10 cellular contexts compared by ENCODE assay signal in the genomic region with DNA sequence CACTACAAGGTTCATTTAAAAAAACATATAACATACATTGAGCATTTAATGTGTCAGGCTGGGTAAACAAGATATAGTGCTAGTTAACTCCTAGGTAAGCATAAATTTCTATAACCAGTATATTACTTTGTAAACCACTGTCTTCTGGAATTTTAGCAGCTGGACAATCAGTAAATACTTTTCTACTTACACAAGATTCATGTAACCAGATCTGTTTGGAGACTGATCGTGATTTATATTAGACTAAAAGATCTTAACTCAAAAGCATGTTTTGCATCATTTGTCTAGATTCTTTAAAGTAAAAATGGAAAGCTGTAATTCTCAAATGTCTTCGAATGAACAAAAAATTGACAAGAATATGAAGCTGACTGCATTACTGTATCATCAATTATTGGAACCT. TPM values are rescaled to one million over a fixed set of nuclear protein-coding genes. Genes with fewer than 3 reads are reported as not detected.
DNase-seq lines count a peak whose midpoint lies in the region; ATAC-seq, FAIRE-seq and TF ChIP-seq lines count a peak whose summit lies in the region.
"Had no signal": no experiment of that assay in that cellular context is flagged by ENCODE, and none has a peak within 500 bp of the region (broad histone marks: within the 10 kb centered on the region; RNA-seq: fewer than 3 reads in every experiment).

No MANE protein-coding gene starts in this region.

- H3K27ac ChIP-seq in right cardiac atrium (ENCODE audit: low read length) (no peak overlapping the region), heart left ventricle (no peak overlapping the region), K562 (ENCODE audit: extremely low read depth, low read depth, low read length) (no peak overlapping the region), vagina (peak overlapping the region; percentile 41)

- H3K36me3 ChIP-seq in heart left ventricle (no peaks in the 10 kb centered on the region), K562 (ENCODE audit: control insufficient read depth, insufficient read depth, low read length) (no peaks in the 10 kb centered on the region), mucosa of stomach (ENCODE audit: control insufficient read depth, insufficient read depth, low read length) (no peaks in the 10 kb centered on the region), vagina (no peaks in the 10 kb centered on the region)
- H3K36me3 ChIP-seq: HAP-1 had no signal

- CTCF ChIA-PET in K562 (lab: Yijun Ruan, JAX; ENCODE audit: low intra/inter-chr PET ratio): no interaction called here

- no peaks in the 10 kb centered on the region for H3K27me3 ChIP-seq in right cardiac atrium (ENCODE audit: control insufficient read depth, insufficient read depth)
- H3K27me3 ChIP-seq in heart left ventricle: peaks cover 0 to 8% (median 0%) of the 10 kb centered on the region in 9 donors
- H3K27me3 ChIP-seq in K562 (ENCODE audit: control insufficient read depth in 2 of 2, insufficient read depth in 2 of 2, low read length in 2 of 2): no peaks in the 10 kb centered on the region; a peak in 1 of 5 replicates
- peaks cover 21% of the 10 kb centered on the region for H3K27me3 ChIP-seq in mucosa of stomach (ENCODE audit: control insufficient read depth, insufficient read depth, low read length)
- no peaks in the 10 kb centered on the region for H3K27me3 ChIP-seq in vagina

- DNase-seq in right cardiac atrium (no peak), heart left ventricle (no peak), K562 (ENCODE audit: extremely low read depth in 1 of 4, low spot score in 3 of 4) (no peak), vagina (ENCODE audit: extremely low spot score in 2 of 2) (no peak)
- DNase-seq: activated T-cell treated with anti-CD3 and anti-CD28 coated beads for 4 hours had no signal

- H3K79me2 ChIP-seq in K562 (ENCODE audit: control insufficient read depth, insufficient read depth, low read length): peaks cover 39% of the 10 kb centered on the region

- no TSS peak for BruUV-seq in K562 (replicated peaks; lab: Mats Ljungman, UMichigan)

- no peaks in the 10 kb centered on the region for H3K9me1 ChIP-seq in K562 (ENCODE audit: control insufficient read depth, insufficient read depth, low read length)

- TF ChIP-seq EP300 in K562 (IDR thresholded peaks at IDR 0.05; ENCODE audit: low read length): no peak

- 81% methylated on average over 2 of the region's 2 CpGs for whole genome bisulfite sequencing in right cardiac atrium
- WGBS in heart left ventricle, 4 donors: 85 to 91% (median 90%) methylated on average over 2 of the region's 2 CpGs
- 51% methylated on average over 2 of the region's 2 CpGs for WGBS in K562 (ENCODE audit: insufficient coverage, low coverage, missing lambda C conversion rate)

- in situ Hi-C loops in K562 (cut with MboI): no loop called here

- TF ChIP-seq CTCF in heart left ventricle (IDR thresholded peaks at IDR 0.05) (no peak), K562 (IDR thresholded peaks at IDR 0.05 in 2 of 3, conservative IDR thresholded peaks at IDR 0.05 in 1 of 3; ENCODE audit: insufficient read depth in 2 of 3, low read depth in 1 of 3, low read length in 3 of 3) (no peak), vagina (IDR thresholded peaks at IDR 0.05) (no peak)

- ATAC-seq in right cardiac atrium (no peak), heart left ventricle (no peak), K562 (no peak), HG03175 (IDR thresholded peaks at IDR 0.05; ENCODE audit: unreplicated experiment) (no peak), GM19452 (IDR thresholded peaks at IDR 0.05; ENCODE audit: unreplicated experiment) (no peak), HG02642 (IDR thresholded peaks at IDR 0.05; ENCODE audit: poor library complexity, unreplicated experiment) (no peak)

- H3K4me3 ChIP-seq in right cardiac atrium (ENCODE audit: low read length): peak overlapping the region; percentile 70
- H3K4me3 ChIP-seq in heart left ventricle: peak overlapping the region in 5 of 12 donors; percentile 74 to 95 (median 81)
- no peak overlapping the region for H3K4me3 ChIP-seq in K562
- peak overlapping the region; percentile 90 for H3K4me3 ChIP-seq in mucosa of stomach (ENCODE audit: low read length)
- peak overlapping the region in 1 of 2 donors; percentile 76 for H3K4me3 ChIP-seq in vagina

- no peak for TF ChIP-seq POLR2A in heart left ventricle (IDR thresholded peaks at IDR 0.05)
- no peak for TF ChIP-seq POLR2A in K562 (conservative IDR thresholded peaks at IDR 0.05)
- TF ChIP-seq POLR2A in vagina (IDR thresholded peaks at IDR 0.05): no peak

- POLR2A ChIA-PET in K562 (lab: Yijun Ruan, JAX): interaction anchor here (0.6 to 1.4 kb wide), 3 partner anchors 10 to 813 kb away, joined by 3 to 5 read pairs (median 4); no protein-coding TSS in a partner anchor

- no peaks in the 10 kb centered on the region for H3K4me1 ChIP-seq in right cardiac atrium (ENCODE audit: control insufficient read depth, insufficient read depth, low read length)
- H3K4me1 ChIP-seq in heart left ventricle: peaks cover 0 to 13% (median 8%) of the 10 kb centered on the region in 12 donors
- peaks cover 0 to 20% of the 10 kb centered on the region in 2 experiments; a peak in 2 of 5 replicates for H3K4me1 ChIP-seq in K562 (replicated peaks in 1 of 2; ENCODE audit: control insufficient read depth in 2 of 2, insufficient read depth in 2 of 2, low read length in 2 of 2)
- peaks cover 7% of the 10 kb centered on the region for H3K4me1 ChIP-seq in mucosa of stomach (ENCODE audit: control insufficient read depth, insufficient read depth, low read length)
- peaks cover 10% of the 10 kb centered on the region for H3K4me1 ChIP-seq in vagina

- no peak for FAIRE-seq in K562 (lab: Jason Lieb, UNC)

- H4K20me1 ChIP-seq in K562 (replicated peaks; ENCODE audit: control insufficient read depth, insufficient read depth, low read length): no peaks in the 10 kb centered on the region

- intact Hi-C loops in right cardiac atrium (cut with DNase I) (no loop called here), heart left ventricle (cut with DNase I) (no loop called here), K562 (cut with micrococcal nuclease) (loop anchor here (2.0 kb wide), 1 partner anchor 14 kb away; a partner anchor contains a TSS), vagina (cut with DNase I) (no loop called here)

- no peak overlapping the region for H3K4me2 ChIP-seq in K562 (ENCODE audit: insufficient read depth, low read length)

- H3K9me3 ChIP-seq in right cardiac atrium (ENCODE audit: control insufficient read depth, low read length): no peaks in the 10 kb centered on the region
- no peaks in the 10 kb centered on the region for H3K9me3 ChIP-seq in heart left ventricle
- no peaks in the 10 kb centered on the region for H3K9me3 ChIP-seq in K562 (replicated peaks; ENCODE audit: control insufficient read depth, insufficient read depth, low read depth, low read length)
- no peaks in the 10 kb centered on the region for H3K9me3 ChIP-seq in mucosa of stomach (ENCODE audit: control insufficient read depth, low read length)
- H3K9me3 ChIP-seq in vagina: no peaks in the 10 kb centered on the region
- H3K9me3 ChIP-seq: HAP-1 had no signal

- no peak for TF ChIP-seq RAD21 in K562 (CRISPR knock-in tag; conservative IDR thresholded peaks at IDR 0.05 in 1 of 2, IDR thresholded peaks at IDR 0.05 in 1 of 2)

- H3K9ac ChIP-seq in K562 (ENCODE audit: insufficient read depth in 1 of 2, low read depth in 2 of 2, low read length in 2 of 2) (no peak overlapping the region), mucosa of stomach (ENCODE audit: low read length) (no peak overlapping the region)

- peak overlapping the region; percentile 94 for H2AFZ ChIP-seq in K562 (ENCODE audit: low read depth, low read length)

RNA-seq across cellular contexts. Expression of a gene that starts 0.9 kb away (rescaled TPM):
- total RNA-seq in right cardiac atrium: 1 to 10 TPM; 1.1 to 2.6 (median 1.8) TPM
- 0.81 TPM for polyA plus RNA-seq in right cardiac atrium
- total RNA-seq in heart left ventricle: 1 to 10 TPM in 7 of 9 donors, under 1 TPM in 2; 0.58 to 5.3 (median 2.0) TPM
- polyA plus RNA-seq in heart left ventricle: 1 to 10 TPM in 1 of 2 donors, under 1 TPM in 1; 0.27 to 1.8 TPM
- 18.0 and 69.2 TPM in 2 replicates for total RNA-seq in K562 (2011; cell fraction: chromatin; rRNA removed; ENCODE audit: low replicate concordance)
- 7.3 and 13.6 TPM in 2 replicates for total RNA-seq in K562 (2011; cell fraction: nucleolus; rRNA removed)
- 30.3 and 46.7 TPM in 2 replicates for total RNA-seq in K562 (2011; cell fraction: nucleoplasm; rRNA removed)
- 13.7 and 14.5 TPM in 2 replicates for total RNA-seq in K562 (2014; rRNA removed)
- 16.6 and 20.0 TPM in 2 replicates for total RNA-seq in K562 (2014; rRNA removed; fragmentation: Illumina TruSeq; extraction: Trizol)
- total RNA-seq in K562 (2015; rRNA removed; fragmentation: Illumina TruSeq; extraction: Trizol): 15.6 and 16.3 TPM in 2 replicates
- 17.1 and 17.3 TPM in 2 replicates for total RNA-seq in K562 (2021)
- polyA plus RNA-seq in K562 (2011; rRNA removed): 17.6 and 24.9 TPM in 2 replicates
- 1.2 and 3.1 TPM in 2 replicates for polyA plus RNA-seq in K562 (2011; cell fraction: cytosol; rRNA removed)
- polyA plus RNA-seq in K562 (2011; cell fraction: nucleus; rRNA removed): 7.8 and 10.8 TPM in 2 replicates
- 12.6 and 13.1 TPM in 2 replicates for polyA plus RNA-seq in K562 (2012)
- 20.0 and 25.9 TPM in 2 replicates for polyA plus RNA-seq in K562 (2014; fragmentation: Illumina TruSeq; extraction: Trizol)
- 10 to 100 TPM; 15.0 to 18.4 TPM for polyA plus RNA-seq in K562 (2014; fragmentation: Nextera tagmentation; extraction: Ambion mirVana)
- polyA plus RNA-seq in K562 (2014; rRNA removed): 14.6 and 16.3 TPM in 2 replicates
- polyA minus RNA-seq in K562 (2011; rRNA and poly(A)+ RNA removed): 33.6 and 40.4 TPM in 2 replicates
- polyA minus RNA-seq in K562 (2011; cell fraction: cytosol; rRNA and poly(A)+ RNA removed): 7.1 and 10.0 TPM in 2 replicates
- 29.9 and 41.8 TPM in 2 replicates for polyA minus RNA-seq in K562 (2011; cell fraction: nucleus; rRNA and poly(A)+ RNA removed)
- 1.7 TPM for total RNA-seq in vagina

RNA-seq across cellular contexts. Expression of a gene that starts 15.2 kb away (rescaled TPM):
- total RNA-seq in right cardiac atrium (10 to 100 TPM in 3 of 4 donors, 1 to 10 TPM in 1; 9.8 to 13.4 (median 12.2) TPM), heart left ventricle (10 to 100 TPM in 7 of 9 donors, 1 to 10 TPM in 2; 8.8 to 16.0 (median 11.8) TPM), K562 (2014; rRNA removed) (4.2 and 4.3 TPM in 2 replicates), K562 (2014; rRNA removed; fragmentation: Illumina TruSeq; extraction: Trizol) (4.4 and 4.9 TPM in 2 replicates), K562 (2015; rRNA removed; fragmentation: Illumina TruSeq; extraction: Trizol) (4.6 and 5.4 TPM in 2 replicates), K562 (2021) (3.0 and 3.8 TPM in 2 replicates), vagina (16.9 TPM)
- polyA plus RNA-seq in right cardiac atrium (6.7 TPM), heart left ventricle (1 to 10 TPM; 3.6 to 9.1 TPM), K562 (2011; rRNA removed) (2.6 and 3.2 TPM in 2 replicates), K562 (2014; fragmentation: Illumina TruSeq; extraction: Trizol) (3.6 and 3.8 TPM in 2 replicates), K562 (2014; fragmentation: Nextera tagmentation; extraction: Ambion mirVana) (under 1 TPM; 0.39 to 0.43 TPM), K562 (2014; rRNA removed) (3.3 and 3.8 TPM in 2 replicates)
- 2.0 and 4.0 TPM in 2 replicates for total RNA-seq in K562 (2011; cell fraction: chromatin; rRNA removed; ENCODE audit: low replicate concordance)
- total RNA-seq in K562 (2011; cell fraction: nucleolus; rRNA removed): 1.3 and 1.6 TPM in 2 replicates
- 2.7 and 3.4 TPM in 2 replicates for total RNA-seq in K562 (2011; cell fraction: nucleoplasm; rRNA removed)
- polyA plus RNA-seq in K562 (2011; cell fraction: cytosol; rRNA removed): 1.6 and 1.8 TPM in 2 replicates
- 3.1 and 3.4 TPM in 2 replicates for polyA plus RNA-seq in K562 (2011; cell fraction: nucleus; rRNA removed)
- 3.2 and 5.6 TPM in 2 replicates for polyA plus RNA-seq in K562 (2012)
- 1.8 and 3.5 TPM in 2 replicates for polyA minus RNA-seq in K562 (2011; rRNA and poly(A)+ RNA removed)
- 1.3 and 4.6 TPM in 2 replicates for polyA minus RNA-seq in K562 (2011; cell fraction: cytosol; rRNA and poly(A)+ RNA removed)
- 1.6 and 2.6 TPM in 2 replicates for polyA minus RNA-seq in K562 (2011; cell fraction: nucleus; rRNA and poly(A)+ RNA removed)
